ENCODE assay signal across 8 cellular contexts in the genomic region with DNA sequence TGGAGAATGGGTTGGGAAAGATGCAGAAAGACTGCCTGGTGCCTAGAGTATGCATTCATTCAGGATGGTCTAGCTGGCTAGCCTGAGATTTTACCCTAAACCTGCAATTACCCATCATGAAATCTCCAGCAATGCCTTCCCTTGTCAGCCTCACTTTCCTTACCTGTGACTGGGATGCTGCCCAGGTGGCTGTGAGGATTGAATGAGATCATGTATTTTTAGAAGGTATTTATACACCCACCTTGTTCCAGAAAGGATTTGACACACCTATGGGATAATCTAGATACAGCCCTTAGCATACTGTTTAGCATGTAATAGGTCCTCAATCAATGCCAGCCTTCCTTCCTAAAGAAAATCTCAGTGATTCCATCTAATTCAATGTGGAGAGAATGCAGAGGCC.
"Had no signal": no experiment of that assay in that cellular context is flagged by ENCODE, and none has a peak within 500 bp of the region (broad histone marks: within the 10 kb centered on the region; RNA-seq: fewer than 3 reads in every experiment).

No MANE protein-coding gene starts in this region.

- H3K27ac Mint-ChIP-seq: IgD-negative memory B cell had no signal

- FAIRE-seq: HepG2, HTR-8/SVneo, K562 had no signal

- H3K4me3 ChIP-seq: K562 had no signal

- DNase-seq: IMR-90, KBM-7, KG1 had no signal

- H3K36me3 Mint-ChIP-seq: IgD-negative memory B cell had no signal

- H3K4me3 Mint-ChIP-seq: IgD-negative memory B cell had no signal

- H3K27ac ChIP-seq: HL-60 had no signal

- H3K4me1 Mint-ChIP-seq: IgD-negative memory B cell had no signal
